In the genomic region with DNA sequence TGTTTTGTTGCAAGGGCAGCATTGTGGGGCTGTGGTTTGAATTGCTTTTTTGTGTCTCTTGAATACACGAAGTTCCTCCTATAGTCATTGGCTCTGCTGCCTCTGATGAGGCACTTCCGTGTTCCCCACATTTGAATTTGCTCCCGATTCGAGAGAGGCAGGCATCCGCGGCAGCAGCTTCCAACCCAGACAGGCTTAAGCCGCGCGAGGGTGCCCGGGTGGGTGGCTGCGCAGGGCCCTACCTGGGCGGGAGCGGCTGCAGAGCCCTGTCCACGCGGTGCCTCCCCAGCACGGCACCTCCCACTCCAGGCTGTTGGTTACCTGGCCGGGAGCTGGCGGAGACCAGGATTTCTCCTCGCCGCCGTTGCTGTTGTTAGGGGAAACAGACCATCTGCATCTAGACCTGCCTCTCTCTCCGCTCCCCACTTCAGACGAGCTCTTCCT, we compare ENCODE assay signal across 8 cellular contexts.
A peak's percentile ranks its signal among the peaks of the same experiment; 100 is the strongest.
DNase-seq lines count a peak whose midpoint lies in the region; ATAC-seq, FAIRE-seq and TF ChIP-seq lines count a peak whose summit lies in the region.

No MANE protein-coding gene starts in this region.

- no peak for TF ChIP-seq RAD21 in GM12878 (IDR thresholded peaks at IDR 0.05; ENCODE audit: insufficient read depth, low read depth, low read length)

- SMC1A ChIA-PET in GM12878 (lab: Charles Lee; ENCODE audit: uncharacterized antibody, unreplicated experiment) = interaction anchor here (0.6 to 8.2 kb wide), 22 partner anchors 9 to 126 kb away, joined by 3 to 114 read pairs (median 4); no protein-coding TSS in a partner anchor

- CTCF ChIA-PET in AG04449 (lab: Yijun Ruan, JAX) (interaction anchor here (0.9 to 13.6 kb wide), 3 partner anchors 9 to 127 kb away, joined by 4 to 122 read pairs (median 9); no protein-coding TSS in a partner anchor), GM12878 (lab: Yijun Ruan, JAX) (interaction anchor here (0.7 to 8.2 kb wide), 17 partner anchors 10 to 571 kb away, joined by 3 to 70 read pairs (median 5); a partner anchor contains a TSS)

- H3K79me2 ChIP-seq in GM12878 (ENCODE audit: control insufficient read depth, insufficient read depth, low read length) = no peaks in the 10 kb centered on the region

- DNase-seq in AG04449 (ENCODE audit: low read depth, low spot score) = no peak
- peak; percentile 76 for DNase-seq in NCI-H748 treated with DMSO at 0.1 percent for 48 hours (lab: John Stamatoyannopoulos, UW)
- no peak for DNase-seq in GM12878 (ENCODE audit: low read depth, low spot score)
- DNase-seq in left lobe of liver (ENCODE audit: low spot score) = no peak

- H3K27me3 ChIP-seq in GM12878 (replicated peaks in 1 of 2; ENCODE audit: control insufficient read depth in 2 of 2, insufficient read depth in 2 of 2, low read length in 1 of 2) = no peaks in the 10 kb centered on the region

- peak overlapping the region; percentile 42 for H2AFZ ChIP-seq in GM12878 (ENCODE audit: control insufficient read depth, low read depth, low read length)

- peaks cover 4% of the 10 kb centered on the region for H3K27me3 Mint-ChIP-seq in stimulated activated naive CD8-positive, alpha-beta T cell treated with anti-CD3 and anti-CD28 coated beads, Interleukin-15, Interleukin-2, amounts not matched to agents 100 ng/mL and 50 ng/mL, for 24 hours

- H3K4me3 Mint-ChIP-seq in stimulated activated naive CD8-positive, alpha-beta T cell treated with anti-CD3 and anti-CD28 coated beads, Interleukin-15, Interleukin-2, amounts not matched to agents 100 ng/mL and 50 ng/mL, for 24 hours = peak overlapping the region; percentile 77

- POLR2A ChIA-PET in AG04449 (lab: Yijun Ruan, JAX) (no interaction called here), GM12878 (lab: Charles Lee) (interaction anchor here (0.6 to 1.4 kb wide), 4 partner anchors 10 to 126 kb away, joined by 3 to 15 read pairs (median 4); no protein-coding TSS in a partner anchor)

- no peak for TF ChIP-seq POLR2A in GM12878 (IDR thresholded peaks at IDR 0.05; ENCODE audit: low read depth, low read length)

- ATAC-seq in GM19463 (IDR thresholded peaks at IDR 0.05; ENCODE audit: unreplicated experiment) (peak; percentile 42), GM12878 (peak; percentile 83), left lobe of liver (peak; percentile 84), HG03520 (IDR thresholded peaks at IDR 0.05; ENCODE audit: unreplicated experiment) (no peak), HG02678 (IDR thresholded peaks at IDR 0.05; ENCODE audit: unreplicated experiment) (no peak)

- RAD21 ChIA-PET in GM12878 (lab: Charles Lee; ENCODE audit: unreplicated experiment) = interaction anchor here (0.7 to 8.1 kb wide), 16 partner anchors 11 to 569 kb away, joined by 3 to 70 read pairs (median 4); no protein-coding TSS in a partner anchor

- in situ Hi-C loops in GM12878 (cut with MboI) = no loop called here

- peak overlapping the region; percentile 49 for H3K4me2 ChIP-seq in GM12878 (ENCODE audit: control insufficient read depth, insufficient read depth)

- H3K9me3 Mint-ChIP-seq in stimulated activated naive CD8-positive, alpha-beta T cell treated with anti-CD3 and anti-CD28 coated beads, Interleukin-15, Interleukin-2, amounts not matched to agents 100 ng/mL and 50 ng/mL, for 24 hours = no peaks in the 10 kb centered on the region

- no peak overlapping the region for H3K27ac ChIP-seq in GM12878 (ENCODE audit: control insufficient read depth, insufficient read depth)

- TF ChIP-seq CTCF in AG04449 (IDR thresholded peaks at IDR 0.05; ENCODE audit: insufficient read depth, low read length, missing control alignments) = no peak
- no peak for TF ChIP-seq CTCF in GM12878 (IDR thresholded peaks at IDR 0.05 in 2 of 3, conservative IDR thresholded peaks at IDR 0.05 in 1 of 3; ENCODE audit: control insufficient read depth in 2 of 3, extremely low read depth in 1 of 3, insufficient read depth in 1 of 3, low read depth in 3 of 3, low read length in 3 of 3)

- no TSS peak for BruUV-seq in GM12878 (replicated peaks; lab: Mats Ljungman, UMichigan)

- no peak for TF ChIP-seq EP300 in GM12878 (IDR thresholded peaks at IDR 0.05; ENCODE audit: borderline replicate concordance in 1 of 2, control insufficient read depth in 1 of 2, low read depth in 2 of 2, low read length in 2 of 2)

- H3K9me3 ChIP-seq in GM12878 (replicated peaks; ENCODE audit: control insufficient read depth, insufficient read depth, low read length) = no peaks in the 10 kb centered on the region

- H3K36me3 Mint-ChIP-seq in stimulated activated naive CD8-positive, alpha-beta T cell treated with anti-CD3 and anti-CD28 coated beads, Interleukin-15, Interleukin-2, amounts not matched to agents 100 ng/mL and 50 ng/mL, for 24 hours (ENCODE audit: low read depth) = no peaks in the 10 kb centered on the region

- H3K4me1 ChIP-seq in GM12878 (ENCODE audit: control insufficient read depth, insufficient read depth, low read length) = no peaks in the 10 kb centered on the region

- H3K4me3 ChIP-seq in AG04449 (ENCODE audit: low read depth, low read length) = peak overlapping the region; percentile 46
- H3K4me3 ChIP-seq in GM12878 = peak overlapping the region; percentile 64

- no peak overlapping the region for H3K9ac ChIP-seq in GM12878 (ENCODE audit: control insufficient read depth, insufficient read depth, low read length)

- peak overlapping the region; percentile 42 for H3K27ac Mint-ChIP-seq in stimulated activated naive CD8-positive, alpha-beta T cell treated with anti-CD3 and anti-CD28 coated beads, Interleukin-15, Interleukin-2, amounts not matched to agents 100 ng/mL and 50 ng/mL, for 24 hours

- FAIRE-seq in GM12878 (lab: Jason Lieb, UNC) = no peak

- no peaks in the 10 kb centered on the region for H4K20me1 ChIP-seq in GM12878 (ENCODE audit: control insufficient read depth, insufficient read depth)

- no peaks in the 10 kb centered on the region for H3K36me3 ChIP-seq in GM12878 (ENCODE audit: control insufficient read depth in 2 of 2, insufficient read depth in 2 of 2, low read length in 1 of 2)

- intact Hi-C loops in GM12878 (cut with micrococcal nuclease; ENCODE audit: unreplicated experiment) = loop anchor here (10.0 kb wide), 1 partner anchor 300 kb away; no protein-coding TSS in a partner anchor

- H3K4me1 Mint-ChIP-seq in stimulated activated naive CD8-positive, alpha-beta T cell treated with anti-CD3 and anti-CD28 coated beads, Interleukin-15, Interleukin-2, amounts not matched to agents 100 ng/mL and 50 ng/mL, for 24 hours (ENCODE audit: low read depth) = peaks cover 20% of the 10 kb centered on the region

- 6% methylated on average over 23 of the region's 23 CpGs for WGBS in GM12878 (ENCODE audit: insufficient coverage, insufficient replicate concordance, low lambda C conversion rate, missing lambda C conversion rate)

TF ChIP-seq in GM12878, 131 proteins besides CTCF, POLR2A, EP300 and RAD21:
- no peak for TF ChIP-seq ZNF24 (IDR thresholded peaks at IDR 0.05)
- peak; percentile 67 for TF ChIP-seq IKZF1 (conservative IDR thresholded peaks at IDR 0.05)
- TF ChIP-seq NRF1 (conservative IDR thresholded peaks at IDR 0.05; ENCODE audit: low read depth, low read length) = no peak
- TF ChIP-seq, protein P1, sequence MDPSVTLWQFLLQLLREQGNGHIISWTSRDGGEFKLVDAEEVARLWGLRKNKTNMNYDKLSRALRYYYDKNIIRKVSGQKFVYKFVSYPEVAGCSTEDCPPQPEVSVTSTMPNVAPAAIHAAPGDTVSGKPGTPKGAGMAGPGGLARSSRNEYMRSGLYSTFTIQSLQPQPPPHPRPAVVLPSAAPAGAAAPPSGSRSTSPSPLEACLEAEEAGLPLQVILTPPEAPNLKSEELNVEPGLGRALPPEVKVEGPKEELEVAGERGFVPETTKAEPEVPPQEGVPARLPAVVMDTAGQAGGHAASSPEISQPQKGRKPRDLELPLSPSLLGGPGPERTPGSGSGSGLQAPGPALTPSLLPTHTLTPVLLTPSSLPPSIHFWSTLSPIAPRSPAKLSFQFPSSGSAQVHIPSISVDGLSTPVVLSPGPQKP (IDR thresholded peaks at IDR 0.05; ENCODE audit: low read depth, low read length) = no peak
- TF ChIP-seq SPI1 (IDR thresholded peaks at IDR 0.05; ENCODE audit: borderline replicate concordance, insufficient read depth, low read depth, low read length) = peak; percentile 17; the same call in 1 of the 2 replicates
- 0 out of 2 replicates have a peak, but pooled peaks have one; percentile 42 for TF ChIP-seq LARP7 (IDR thresholded peaks at IDR 0.05)
- TF ChIP-seq RAD51 (IDR thresholded peaks at IDR 0.05) = no peak
- TF ChIP-seq, protein P2, sequence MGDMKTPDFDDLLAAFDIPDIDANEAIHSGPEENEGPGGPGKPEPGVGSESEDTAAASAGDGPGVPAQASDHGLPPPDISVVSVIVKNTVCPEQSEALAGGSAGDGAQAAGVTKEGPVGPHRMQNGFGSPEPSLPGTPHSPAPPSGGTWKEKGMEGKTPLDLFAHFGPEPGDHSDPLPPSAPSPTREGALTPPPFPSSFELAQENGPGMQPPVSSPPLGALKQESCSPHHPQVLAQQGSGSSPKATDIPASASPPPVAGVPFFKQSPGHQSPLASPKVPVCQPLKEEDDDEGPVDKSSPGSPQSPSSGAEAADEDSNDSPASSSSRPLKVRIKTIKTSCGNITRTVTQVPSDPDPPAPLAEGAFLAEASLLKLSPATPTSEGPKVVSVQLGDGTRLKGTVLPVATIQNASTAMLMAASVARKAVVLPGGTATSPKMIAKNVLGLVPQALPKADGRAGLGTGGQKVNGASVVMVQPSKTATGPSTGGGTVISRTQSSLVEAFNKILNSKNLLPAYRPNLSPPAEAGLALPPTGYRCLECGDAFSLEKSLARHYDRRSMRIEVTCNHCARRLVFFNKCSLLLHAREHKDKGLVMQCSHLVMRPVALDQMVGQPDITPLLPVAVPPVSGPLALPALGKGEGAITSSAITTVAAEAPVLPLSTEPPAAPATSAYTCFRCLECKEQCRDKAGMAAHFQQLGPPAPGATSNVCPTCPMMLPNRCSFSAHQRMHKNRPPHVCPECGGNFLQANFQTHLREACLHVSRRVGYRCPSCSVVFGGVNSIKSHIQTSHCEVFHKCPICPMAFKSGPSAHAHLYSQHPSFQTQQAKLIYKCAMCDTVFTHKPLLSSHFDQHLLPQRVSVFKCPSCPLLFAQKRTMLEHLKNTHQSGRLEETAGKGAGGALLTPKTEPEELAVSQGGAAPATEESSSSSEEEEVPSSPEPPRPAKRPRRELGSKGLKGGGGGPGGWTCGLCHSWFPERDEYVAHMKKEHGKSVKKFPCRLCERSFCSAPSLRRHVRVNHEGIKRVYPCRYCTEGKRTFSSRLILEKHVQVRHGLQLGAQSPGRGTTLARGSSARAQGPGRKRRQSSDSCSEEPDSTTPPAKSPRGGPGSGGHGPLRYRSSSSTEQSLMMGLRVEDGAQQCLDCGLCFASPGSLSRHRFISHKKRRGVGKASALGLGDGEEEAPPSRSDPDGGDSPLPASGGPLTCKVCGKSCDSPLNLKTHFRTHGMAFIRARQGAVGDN (IDR thresholded peaks at IDR 0.05) = 0 out of 2 replicates have a peak, but pooled peaks have one; percentile 11
- peak in 1 of 2 experiments; percentile 22; a peak in 1 of 4 replicates for TF ChIP-seq IKZF2 (IDR thresholded peaks at IDR 0.05)
- TF ChIP-seq NBN (IDR thresholded peaks at IDR 0.05) = 0 out of 2 replicates have a peak, but pooled peaks have one; percentile 31
- no peak for TF ChIP-seq ZBED1 (IDR thresholded peaks at IDR 0.05; ENCODE audit: borderline replicate concordance)
TF ChIP-seq in GM12878: peak in this region for 6.

Comparison
In these comparisons a context has a peak if more than half of its experiments do, and no peak if none do; other contexts are left out.
1. ATAC-seq: peak in GM19463 (single experiment), GM12878 (single experiment) and left lobe of liver (single experiment); none in HG03520 (single experiment) and HG02678 (single experiment).